ENCODE assay signal across 8 cellular contexts in the genomic region with DNA sequence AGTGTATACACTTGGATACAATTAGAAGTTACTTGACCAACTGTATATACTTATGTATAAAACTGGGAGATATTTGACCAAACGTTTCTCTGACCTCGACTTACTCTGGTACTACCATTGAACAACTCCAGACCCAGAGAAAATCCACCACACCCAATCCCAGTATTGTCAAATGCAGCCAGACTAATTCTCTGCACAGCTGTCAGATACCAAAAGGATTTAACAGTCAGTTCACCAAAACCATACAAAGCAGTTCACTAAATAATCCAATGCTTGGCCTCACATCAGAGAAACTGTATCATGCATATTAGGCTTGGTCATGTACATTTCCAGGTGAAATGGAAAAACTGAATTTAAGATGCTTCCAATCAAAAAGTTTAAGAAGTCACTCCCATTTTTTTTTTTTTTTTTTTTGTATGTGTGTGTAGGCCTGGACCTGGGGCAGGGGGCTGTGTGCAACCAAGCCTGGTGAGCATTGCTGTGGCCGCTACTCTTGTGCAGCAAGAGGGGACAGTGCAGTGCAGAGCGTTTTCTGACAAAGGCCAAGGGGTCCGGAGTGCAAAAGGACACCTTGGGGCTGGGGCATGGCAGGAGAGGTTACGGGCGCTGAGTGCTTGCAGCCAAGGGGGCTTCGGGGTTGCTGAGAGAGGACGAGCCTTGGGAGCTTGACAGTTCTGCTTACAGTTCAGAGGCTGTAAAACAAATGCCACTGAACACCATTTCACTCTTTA. TPM values are rescaled to one million over a fixed set of nuclear protein-coding genes. Genes with fewer than 3 reads are reported as not detected.
DNase-seq lines count a peak whose midpoint lies in the region; ATAC-seq and TF ChIP-seq lines count a peak whose summit lies in the region.

No MANE protein-coding gene starts in this region.

- H3K4me1 ChIP-seq in left lung (peaks cover 15 to 37% of the 10 kb centered on the region in 2 donors), thymus (ENCODE audit: control insufficient read depth, insufficient read depth, low read length) (peaks cover 12% of the 10 kb centered on the region)

- no peak overlapping the region for H3K27ac ChIP-seq in left lung
- no peak overlapping the region for H3K27ac ChIP-seq in thymus (ENCODE audit: low read depth)

- ATAC-seq in left lung = no peak
- ATAC-seq in GM19023 (IDR thresholded peaks at IDR 0.05; ENCODE audit: unreplicated experiment) = no peak

- H3K4me3 ChIP-seq in left lung (peak overlapping the region; percentile 73 to 96), thymus (ENCODE audit: low read length) (peak overlapping the region; percentile 87)

- H3K9me3 ChIP-seq in left lung (no peaks in the 10 kb centered on the region), thymus (ENCODE audit: control insufficient read depth) (no peaks in the 10 kb centered on the region)

- intact Hi-C loops in activated CD4-positive, alpha-beta T cell treated with anti-CD3 and anti-CD28 coated beads, Interleukin-2, amount 10 ng/mL, durations not matched to agents 24 days and 14 days (cut with micrococcal nuclease) = loop anchor here (5.0 to 10.0 kb wide), 7 partner anchors 82 to 1278 kb away; a partner anchor contains a TSS
- intact Hi-C loops in left lung (cut with DNase I) = no loop called here

- no peaks in the 10 kb centered on the region for H3K27me3 Mint-ChIP-seq in activated CD4-positive, alpha-beta T cell treated with anti-CD3 and anti-CD28 coated beads, Interleukin-2, amount 10 ng/mL, durations not matched to agents 24 days and 14 days
- no peaks in the 10 kb centered on the region for H3K27me3 Mint-ChIP-seq in activated naive CD4-positive, alpha-beta T cell treated with anti-CD3 and anti-CD28 coated beads, Interleukin-2, amount 50 U/mL, for 24 hours

- H3K36me3 ChIP-seq in left lung (no peaks in the 10 kb centered on the region), thymus (ENCODE audit: control insufficient read depth, insufficient read depth) (no peaks in the 10 kb centered on the region)

- no peak for TF ChIP-seq CTCF in left lung (IDR thresholded peaks at IDR 0.05)

- H3K27me3 ChIP-seq in left lung = no peaks in the 10 kb centered on the region
- H3K27me3 ChIP-seq in thymus (ENCODE audit: control insufficient read depth, insufficient read depth) = no peaks in the 10 kb centered on the region

- in situ Hi-C loops in KBM-7 (cut with MboI; ENCODE audit: low pct_unique_long_range_greater_than_20kb, low sequenced_read_pairs) = no loop called here

- peak; percentile 59 for DNase-seq in activated CD4-positive, alpha-beta T cell treated with anti-CD3 and anti-CD28 coated beads, Interleukin-2, amount 10 ng/mL, durations not matched to agents 24 days and 14 days
- DNase-seq in activated CD4-positive, alpha-beta T cell treated with anti-CD3 and anti-CD28 coated beads for 1 hour = no peak
- DNase-seq in left lung (peak in 1 of 2 donors; percentile 32), pons (ENCODE audit: low spot score) (no peak), KBM-7 (no peak)

- H3K4me3 Mint-ChIP-seq in activated CD4-positive, alpha-beta T cell treated with anti-CD3 and anti-CD28 coated beads, Interleukin-2, amount 10 ng/mL, durations not matched to agents 24 days and 14 days = peak overlapping the region; percentile 93
- peak overlapping the region; percentile 95 for H3K4me3 Mint-ChIP-seq in activated naive CD4-positive, alpha-beta T cell treated with anti-CD3 and anti-CD28 coated beads, Interleukin-2, amount 50 U/mL, for 24 hours

- peaks cover 15% of the 10 kb centered on the region for H3K36me3 Mint-ChIP-seq in activated CD4-positive, alpha-beta T cell treated with anti-CD3 and anti-CD28 coated beads, Interleukin-2, amount 10 ng/mL, durations not matched to agents 24 days and 14 days (ENCODE audit: low read depth)
- peaks cover 2% of the 10 kb centered on the region for H3K36me3 Mint-ChIP-seq in activated naive CD4-positive, alpha-beta T cell treated with anti-CD3 and anti-CD28 coated beads, Interleukin-2, amount 50 U/mL, for 24 hours

- no peaks in the 10 kb centered on the region for H3K9me3 Mint-ChIP-seq in activated CD4-positive, alpha-beta T cell treated with anti-CD3 and anti-CD28 coated beads, Interleukin-2, amount 10 ng/mL, durations not matched to agents 24 days and 14 days
- H3K9me3 Mint-ChIP-seq in activated naive CD4-positive, alpha-beta T cell treated with anti-CD3 and anti-CD28 coated beads, Interleukin-2, amount 50 U/mL, for 24 hours = no peaks in the 10 kb centered on the region

- H3K27ac Mint-ChIP-seq in activated CD4-positive, alpha-beta T cell treated with anti-CD3 and anti-CD28 coated beads, Interleukin-2, amount 10 ng/mL, durations not matched to agents 24 days and 14 days = peak overlapping the region; percentile 87
- H3K27ac Mint-ChIP-seq in activated naive CD4-positive, alpha-beta T cell treated with anti-CD3 and anti-CD28 coated beads, Interleukin-2, amount 50 U/mL, for 24 hours = peak overlapping the region; percentile 76

- WGBS in thymus = 77% methylated on average over 9 of the region's 9 CpGs

- H3K4me1 Mint-ChIP-seq in activated CD4-positive, alpha-beta T cell treated with anti-CD3 and anti-CD28 coated beads, Interleukin-2, amount 10 ng/mL, durations not matched to agents 24 days and 14 days = peaks cover 39% of the 10 kb centered on the region
- H3K4me1 Mint-ChIP-seq in activated naive CD4-positive, alpha-beta T cell treated with anti-CD3 and anti-CD28 coated beads, Interleukin-2, amount 50 U/mL, for 24 hours = peaks cover 73% of the 10 kb centered on the region

RNA-seq across cellular contexts. Expression of a gene that starts 1.4 kb away (rescaled TPM):
- total RNA-seq in activated CD4-positive, alpha-beta T cell treated with anti-CD3 and anti-CD28 coated beads, Interleukin-2, amount 10 ng/mL, durations not matched to agents 24 days and 14 days = 57.4 and 61.5 TPM in 2 replicates
- 10 to 100 TPM; 28.0 to 31.4 TPM for total RNA-seq in left lung
- polyA plus RNA-seq in thymus = 24.0 TPM

RNA-seq across cellular contexts. Expression of a gene that starts 1.8 kb away (rescaled TPM):
- total RNA-seq in activated CD4-positive, alpha-beta T cell treated with anti-CD3 and anti-CD28 coated beads, Interleukin-2, amount 10 ng/mL, durations not matched to agents 24 days and 14 days = 2.1 and 2.6 TPM in 2 replicates
- 1 to 10 TPM; 1.4 to 2.1 TPM for total RNA-seq in left lung
- polyA plus RNA-seq in thymus = 1.6 TPM
